13 cellular contexts compared by ENCODE assay signal in genomic region chr3:115913069-115913686, GRCh38.
DNase-seq lines count a peak whose midpoint lies in the region; ATAC-seq, FAIRE-seq and TF ChIP-seq lines count a peak whose summit lies in the region.
"Had no signal": no experiment of that assay in that cellular context is flagged by ENCODE, and none has a peak within 500 bp of the region (broad histone marks: within the 10 kb centered on the region; RNA-seq: fewer than 3 reads in every experiment).

No MANE protein-coding gene starts in this region.

- H3K27ac ChIP-seq in K562 (ENCODE audit: extremely low read depth, low read depth, low read length) (no peak overlapping the region), neural progenitor cell (no peak overlapping the region), kidney (ENCODE audit: low read depth in 2 of 2, low read length in 2 of 2) (no peak overlapping the region)
- H3K27ac ChIP-seq: BLaER1 had no signal

- no peak overlapping the region for H2AFZ ChIP-seq in K562 (ENCODE audit: low read depth, low read length)
- no peak overlapping the region for H2AFZ ChIP-seq in neural progenitor cell (replicated peaks)

- in situ Hi-C loops in K562 (cut with MboI) = no loop called here

- intact Hi-C loops in K562 (cut with micrococcal nuclease) = no loop called here
- intact Hi-C loops in kidney (cut with DNase I) = no loop called here

- CTCF ChIA-PET in K562 (lab: Yijun Ruan, JAX; ENCODE audit: low intra/inter-chr PET ratio) = no interaction called here

- TF ChIP-seq RAD21 in K562 (CRISPR knock-in tag; conservative IDR thresholded peaks at IDR 0.05 in 1 of 2, IDR thresholded peaks at IDR 0.05 in 1 of 2) = no peak

- no peak overlapping the region for H3K4me3 ChIP-seq in K562
- no peak overlapping the region for H3K4me3 ChIP-seq in neural progenitor cell
- no peak overlapping the region for H3K4me3 ChIP-seq in kidney (ENCODE audit: low read length in 2 of 2)
- H3K4me3 ChIP-seq: BLaER1 had no signal

- no peaks in the 10 kb centered on the region for H3K36me3 ChIP-seq in K562 (ENCODE audit: control insufficient read depth, insufficient read depth, low read length)
- no peaks in the 10 kb centered on the region for H3K36me3 ChIP-seq in neural progenitor cell
- no peaks in the 10 kb centered on the region for H3K36me3 ChIP-seq in kidney (ENCODE audit: control insufficient read depth in 1 of 2, insufficient read depth in 2 of 2, low read length in 2 of 2)
- H3K36me3 ChIP-seq: BLaER1 had no signal

- WGBS in K562 (ENCODE audit: insufficient coverage, low coverage, missing lambda C conversion rate) = 11% methylated on average over 4 of the region's 4 CpGs

- peak; percentile 6 for FAIRE-seq in K562 (lab: Jason Lieb, UNC)
- no peak for FAIRE-seq in kidney (lab: Jason Lieb, UNC)
- FAIRE-seq: endometrium had no signal

- no peaks in the 10 kb centered on the region for H3K27me3 Mint-ChIP-seq in neural progenitor cell (ENCODE audit: insufficient read depth, low read depth)

- no peak overlapping the region for H3K27ac Mint-ChIP-seq in neural progenitor cell
- H3K27ac Mint-ChIP-seq: memory B cell had no signal

- H3K9ac ChIP-seq in K562 (ENCODE audit: insufficient read depth in 1 of 2, low read depth in 2 of 2, low read length in 2 of 2) (no peak overlapping the region), neural progenitor cell (no peak overlapping the region), kidney (ENCODE audit: low read length in 2 of 2) (no peak overlapping the region)
- H3K9ac ChIP-seq: BLaER1 had no signal

- H3K79me2 ChIP-seq in K562 (ENCODE audit: control insufficient read depth, insufficient read depth, low read length) = no peaks in the 10 kb centered on the region
- no peaks in the 10 kb centered on the region for H3K79me2 ChIP-seq in neural progenitor cell (ENCODE audit: low read depth)

- H3F3A ChIP-seq in neural progenitor cell (ENCODE audit: low read depth) = no peaks in the 10 kb centered on the region

- POLR2A ChIA-PET in K562 (lab: Yijun Ruan, JAX) = no interaction called here

- H3K4me3 Mint-ChIP-seq in neural progenitor cell = no peak overlapping the region
- H3K4me3 Mint-ChIP-seq: memory B cell had no signal

- ATAC-seq in K562 (peak; percentile 52; the same call in 2 of the 3 replicates), HG03039 (IDR thresholded peaks at IDR 0.05; ENCODE audit: unreplicated experiment) (no peak)

- H3K4me1 Mint-ChIP-seq in neural progenitor cell = peaks cover 20% of the 10 kb centered on the region
- H3K4me1 Mint-ChIP-seq: memory B cell had no signal

- TF ChIP-seq EP300 in K562 (IDR thresholded peaks at IDR 0.05; ENCODE audit: low read length) = no peak

- no peaks in the 10 kb centered on the region for H3K9me1 ChIP-seq in K562 (ENCODE audit: control insufficient read depth, insufficient read depth, low read length)

- H3K9me3 ChIP-seq in K562 (replicated peaks; ENCODE audit: control insufficient read depth, insufficient read depth, low read depth, low read length) (no peaks in the 10 kb centered on the region), neural progenitor cell (ENCODE audit: low read depth) (no peaks in the 10 kb centered on the region), kidney (ENCODE audit: control insufficient read depth in 1 of 2, low read length in 2 of 2) (no peaks in the 10 kb centered on the region)
- H3K9me3 ChIP-seq: BLaER1 had no signal

- H3K36me3 Mint-ChIP-seq in neural progenitor cell = no peaks in the 10 kb centered on the region
- H3K36me3 Mint-ChIP-seq: memory B cell had no signal

- TF ChIP-seq CTCF in K562 (IDR thresholded peaks at IDR 0.05 in 2 of 3, conservative IDR thresholded peaks at IDR 0.05 in 1 of 3; ENCODE audit: insufficient read depth in 2 of 3, low read depth in 1 of 3, low read length in 3 of 3) (peak in 2 of 3 experiments; percentile 40 to 48; a peak in 4 of 6 replicates), neural progenitor cell (IDR thresholded peaks at IDR 0.05) (peak; percentile 60), kidney (IDR thresholded peaks at IDR 0.05; ENCODE audit: borderline replicate concordance, extremely low read depth, insufficient read depth) (no peak)

- no peaks in the 10 kb centered on the region for H3K4me1 ChIP-seq in K562 (replicated peaks in 1 of 2; ENCODE audit: control insufficient read depth in 2 of 2, insufficient read depth in 2 of 2, low read length in 2 of 2)
- peaks cover 9% of the 10 kb centered on the region for H3K4me1 ChIP-seq in neural progenitor cell
- no peaks in the 10 kb centered on the region for H3K4me1 ChIP-seq in kidney (ENCODE audit: control insufficient read depth in 1 of 2, insufficient read depth in 1 of 2, low read depth in 1 of 2, low read length in 2 of 2)
- H3K4me1 ChIP-seq: BLaER1 had no signal

- H3K27me3 ChIP-seq in K562 (ENCODE audit: control insufficient read depth in 2 of 2, insufficient read depth in 2 of 2, low read length in 2 of 2) = no peaks in the 10 kb centered on the region
- no peaks in the 10 kb centered on the region for H3K27me3 ChIP-seq in neural progenitor cell
- H3K27me3 ChIP-seq: BLaER1 had no signal

- no TSS peak for BruUV-seq in K562 (replicated peaks; lab: Mats Ljungman, UMichigan)

- H3K4me2 ChIP-seq in K562 (ENCODE audit: insufficient read depth, low read length) (no peak overlapping the region), neural progenitor cell (peak overlapping the region; percentile 11)
- H3K4me2 ChIP-seq: BLaER1 had no signal

- DNase-seq in NCI-H1092 treated with DMSO at 0.1 percent for 48 hours (lab: John Stamatoyannopoulos, UW) (peak; percentile 20), NCI-H1092 (lab: John Stamatoyannopoulos, UW) (no peak), Kasumi-1 (lab: John Stamatoyannopoulos, UW) (peak; percentile 2 to 34), K562 (ENCODE audit: extremely low read depth in 1 of 4, low spot score in 3 of 4) (peak in 1 of 4 experiments; percentile 5), neural progenitor cell (ENCODE audit: low spot score) (no peak), T1000 (lab: John Stamatoyannopoulos, UW) (no peak), kidney (no peak)
- DNase-seq: NK-92 treated with Interleukin-12 subunit alpha and Interleukin-12 subunit beta, amount 100 ng/mL, for 24 hours; stimulated activated CD4-positive, alpha-beta T cell treated with anti-CD3 and anti-CD28 coated beads, Interleukin-2, amount 100 ng/mL, for 48 hours had no signal

- H3K9me3 Mint-ChIP-seq in neural progenitor cell = no peaks in the 10 kb centered on the region
- H3K9me3 Mint-ChIP-seq: memory B cell had no signal

- TF ChIP-seq POLR2A in K562 (conservative IDR thresholded peaks at IDR 0.05) = no peak

- H4K20me1 ChIP-seq in K562 (replicated peaks; ENCODE audit: control insufficient read depth, insufficient read depth, low read length) = no peaks in the 10 kb centered on the region
- no peaks in the 10 kb centered on the region for H4K20me1 ChIP-seq in neural progenitor cell (ENCODE audit: low read depth)
- H4K20me1 ChIP-seq: BLaER1 had no signal

TF ChIP-seq in K562, 482 proteins besides CTCF, POLR2A, EP300 and RAD21 (continues in another document):
- TF ChIP-seq ZBTB26 (CRISPR knock-in tag; IDR thresholded peaks at IDR 0.05) = no peak
- no peak for TF ChIP-seq KAT8 (IDR thresholded peaks at IDR 0.05; ENCODE audit: low read depth)
- no peak for TF ChIP-seq STAT6 (CRISPR knock-in tag; IDR thresholded peaks at IDR 0.05)
- TF ChIP-seq E2F4 (CRISPR knock-in tag; IDR thresholded peaks at IDR 0.05; ENCODE audit: low read depth) = no peak
- no peak for TF ChIP-seq ZC3H8 (IDR thresholded peaks at IDR 0.05)
- no peak for TF ChIP-seq MECOM (CRISPR knock-in tag; IDR thresholded peaks at IDR 0.05)
- TF ChIP-seq HCFC1 (IDR thresholded peaks at IDR 0.05; ENCODE audit: low read depth, low read length) = no peak
- no peak for TF ChIP-seq KAT7 (CRISPR knock-in tag; IDR thresholded peaks at IDR 0.05; ENCODE audit: borderline replicate concordance)
- peak; percentile 61; the same call in 1 of the 2 replicates for TF ChIP-seq TEAD2 (tag; IDR thresholded peaks at IDR 0.05)
- no peak for TF ChIP-seq LEF1 (IDR thresholded peaks at IDR 0.05)
- no peak for TF ChIP-seq CHCHD3 (CRISPR knock-in tag; IDR thresholded peaks at IDR 0.05)
- no peak for TF ChIP-seq ZNF324 (CRISPR knock-in tag; IDR thresholded peaks at IDR 0.05)
- TF ChIP-seq TAF15 (IDR thresholded peaks at IDR 0.05; ENCODE audit: low read depth, low read length) = no peak

Comparison
In these comparisons a context has a peak if more than half of its experiments do, and no peak if none do; other contexts are left out.
1. DNase-seq: peak in NCI-H1092 treated with DMSO at 0.1 percent for 48 hours (single experiment) and Kasumi-1 (2 of 2); none in NCI-H1092 (single experiment), neural progenitor cell (single experiment), T1000 (single experiment) and kidney (single experiment).